25 cellular contexts compared by ENCODE assay signal in genomic region chr7:66142996-66143395, GRCh38. TPM values are rescaled to one million over a fixed set of nuclear protein-coding genes. Genes with fewer than 3 reads are reported as not detected.
A peak's percentile ranks its signal among the peaks of the same experiment; 100 is the strongest.
DNase-seq lines count a peak whose midpoint lies in the region; ATAC-seq and TF ChIP-seq lines count a peak whose summit lies in the region.
"Had no signal": no experiment of that assay in that cellular context is flagged by ENCODE, and none has a peak within 500 bp of the region (broad histone marks: within the 10 kb centered on the region; RNA-seq: fewer than 3 reads in every experiment).

No MANE protein-coding gene starts in this region.

- H3K27me3 ChIP-seq in body of pancreas (no peaks in the 10 kb centered on the region), right cardiac atrium (ENCODE audit: control insufficient read depth, insufficient read depth) (no peaks in the 10 kb centered on the region)
- H3K27me3 ChIP-seq: stomach, uterus had no signal

- H3K9me3 ChIP-seq in body of pancreas (no peaks in the 10 kb centered on the region), right cardiac atrium (ENCODE audit: control insufficient read depth, low read length) (no peaks in the 10 kb centered on the region)
- H3K9me3 ChIP-seq: A549, HAP-1, SK-N-SH, stomach, uterus had no signal

- H3K36me3 Mint-ChIP-seq in activated naive CD8-positive, alpha-beta T cell treated with anti-CD3 and anti-CD28 coated beads, Interleukin-2, amount 10 ng/mL, durations not matched to agents 7 days and 5 days = peaks cover 32% of the 10 kb centered on the region
- peaks cover 72% of the 10 kb centered on the region for H3K36me3 Mint-ChIP-seq in activated naive CD8-positive, alpha-beta T cell treated with anti-CD3 and anti-CD28 coated beads, Interleukin-2, amount 50 U/mL, for 24 hours (ENCODE audit: low read depth)

- H3K9me3 Mint-ChIP-seq in activated naive CD8-positive, alpha-beta T cell treated with anti-CD3 and anti-CD28 coated beads, Interleukin-2, amount 10 ng/mL, durations not matched to agents 7 days and 5 days = no peaks in the 10 kb centered on the region
- no peaks in the 10 kb centered on the region for H3K9me3 Mint-ChIP-seq in activated naive CD8-positive, alpha-beta T cell treated with anti-CD3 and anti-CD28 coated beads, Interleukin-2, amount 50 U/mL, for 24 hours
- H3K9me3 Mint-ChIP-seq: activated naive CD8-positive, alpha-beta T cell treated with anti-CD3 and anti-CD28 coated beads for 36 hours; neural crest cell had no signal

- DNase-seq in activated naive CD8-positive, alpha-beta T cell treated with anti-CD3 and anti-CD28 coated beads, Interleukin-2, amount 10 ng/mL, durations not matched to agents 7 days and 5 days = no peak
- DNase-seq in activated naive CD8-positive, alpha-beta T cell treated with anti-CD3 and anti-CD28 coated beads, Interleukin-2, amount 50 U/mL, for 24 hours = no peak
- DNase-seq in body of pancreas (peak in 3 of 4 donors; percentile 34 to 41 (median 38)), right cardiac atrium (no peak), COLO668 (lab: John Stamatoyannopoulos, UW; ENCODE audit: unreplicated experiment) (no peak)
- no peak for DNase-seq in stimulated activated naive CD4-positive, alpha-beta T cell treated with Interleukin-2 at 50 U/mL for 16 hours (lab: John Stamatoyannopoulos, UW)
- DNase-seq: activated CD4-positive, alpha-beta T cell treated with anti-CD3 and anti-CD28 coated beads, Interleukin-2, amount 50 U/mL, for 4 hours; activated naive CD8-positive, alpha-beta T cell treated with anti-CD3 and anti-CD28 coated beads for 36 hours; activated T-cell treated with anti-CD3 and anti-CD28 coated beads for 4 hours; C1 segment of cervical spinal cord; caudate nucleus; DMS79 treated with DMSO at 0.1 percent for 48 hours; effector memory CD4-positive, alpha-beta T cell; foreskin fibroblast; Karpas-422; NCI-H748 treated with DMSO at 0.1 percent for 48 hours; PC-3; SK-N-SH; stomach; uterus had no signal

- TF ChIP-seq CTCF in body of pancreas (IDR thresholded peaks at IDR 0.05) = peak in 3 of 7 experiments; percentile 4 to 12 (median 11)

- H3K4me1 Mint-ChIP-seq in activated naive CD8-positive, alpha-beta T cell treated with anti-CD3 and anti-CD28 coated beads, Interleukin-2, amount 10 ng/mL, durations not matched to agents 7 days and 5 days = peaks cover 3% of the 10 kb centered on the region
- peaks cover 14% of the 10 kb centered on the region for H3K4me1 Mint-ChIP-seq in activated naive CD8-positive, alpha-beta T cell treated with anti-CD3 and anti-CD28 coated beads, Interleukin-2, amount 50 U/mL, for 24 hours

- POLR2A ChIA-PET in activated naive CD8-positive, alpha-beta T cell treated with anti-CD3 and anti-CD28 coated beads, Interleukin-2, amount 10 ng/mL, durations not matched to agents 7 days and 5 days (lab: Charles Lee) = no interaction called here

- intact Hi-C loops in body of pancreas (cut with DNase I) (no loop called here), right cardiac atrium (cut with DNase I) (no loop called here)

- peaks cover 44% of the 10 kb centered on the region for H3K4me1 ChIP-seq in body of pancreas
- peaks cover 3% of the 10 kb centered on the region for H3K4me1 ChIP-seq in right cardiac atrium (ENCODE audit: control insufficient read depth, insufficient read depth, low read length)
- H3K4me1 ChIP-seq: uterus had no signal

- no peak for TF ChIP-seq POLR2A in body of pancreas (IDR thresholded peaks at IDR 0.05)

- H3K4me3 ChIP-seq in body of pancreas (no peak overlapping the region), right cardiac atrium (ENCODE audit: low read length) (no peak overlapping the region), skin epidermis (no peak overlapping the region)
- H3K4me3 ChIP-seq: A549, HAP-1, stomach, uterus had no signal

- 49 to 55% methylated on average over 5 of the region's 5 CpGs for WGBS in body of pancreas, 2 donors
- 62% methylated on average over 5 of the region's 5 CpGs for WGBS in right cardiac atrium

- peak overlapping the region; percentile 52 for H3K27ac Mint-ChIP-seq in activated naive CD8-positive, alpha-beta T cell treated with anti-CD3 and anti-CD28 coated beads, Interleukin-2, amount 10 ng/mL, durations not matched to agents 7 days and 5 days
- H3K27ac Mint-ChIP-seq in activated naive CD8-positive, alpha-beta T cell treated with anti-CD3 and anti-CD28 coated beads, Interleukin-2, amount 50 U/mL, for 24 hours = no peak overlapping the region
- H3K27ac Mint-ChIP-seq: activated naive CD8-positive, alpha-beta T cell treated with anti-CD3 and anti-CD28 coated beads for 36 hours had no signal

- no peaks in the 10 kb centered on the region for H3K27me3 Mint-ChIP-seq in activated naive CD8-positive, alpha-beta T cell treated with anti-CD3 and anti-CD28 coated beads, Interleukin-2, amount 10 ng/mL, durations not matched to agents 7 days and 5 days
- H3K27me3 Mint-ChIP-seq in activated naive CD8-positive, alpha-beta T cell treated with anti-CD3 and anti-CD28 coated beads, Interleukin-2, amount 50 U/mL, for 24 hours = no peaks in the 10 kb centered on the region
- H3K27me3 Mint-ChIP-seq: activated naive CD8-positive, alpha-beta T cell treated with anti-CD3 and anti-CD28 coated beads for 36 hours had no signal

- H3K4me3 Mint-ChIP-seq in activated naive CD8-positive, alpha-beta T cell treated with anti-CD3 and anti-CD28 coated beads, Interleukin-2, amount 10 ng/mL, durations not matched to agents 7 days and 5 days = no peak overlapping the region
- H3K4me3 Mint-ChIP-seq in activated naive CD8-positive, alpha-beta T cell treated with anti-CD3 and anti-CD28 coated beads, Interleukin-2, amount 50 U/mL, for 24 hours = no peak overlapping the region
- H3K4me3 Mint-ChIP-seq: activated naive CD8-positive, alpha-beta T cell treated with anti-CD3 and anti-CD28 coated beads for 36 hours; neural crest cell had no signal

- peaks cover 0 to 2% of the 10 kb centered on the region in 2 donors for H3K36me3 ChIP-seq in body of pancreas (replicated peaks in 1 of 2; ENCODE audit: insufficient read depth in 1 of 2, low read depth in 2 of 2)
- H3K36me3 ChIP-seq: uterus had no signal

- no peak for ATAC-seq in activated naive CD8-positive, alpha-beta T cell treated with anti-CD3 and anti-CD28 coated beads, Interleukin-2, amount 10 ng/mL, durations not matched to agents 7 days and 5 days (ENCODE audit: low read depth)
- ATAC-seq in activated naive CD8-positive, alpha-beta T cell treated with anti-CD3 and anti-CD28 coated beads, Interleukin-2, amount 50 U/mL, for 24 hours = no peak
- ATAC-seq in body of pancreas = peak; percentile 76
- peak in 1 of 2 donors; percentile 10 for ATAC-seq in right cardiac atrium
- no peak for ATAC-seq in GM21619 (IDR thresholded peaks at IDR 0.05; ENCODE audit: unreplicated experiment)
- ATAC-seq: A549, PC-3 had no signal

- H3K27ac ChIP-seq in body of pancreas (peak overlapping the region; percentile 4 to 56 (median 21)), right cardiac atrium (ENCODE audit: low read length) (peak overlapping the region; percentile 63), skin epidermis (peak overlapping the region in 12 of 21 experiments; percentile 4 to 64 (median 42))
- H3K27ac ChIP-seq: A549, uterus had no signal

RNA-seq across cellular contexts. Expression of gene CRCP, which starts 28.3 kb away (rescaled TPM):
- total RNA-seq in activated naive CD8-positive, alpha-beta T cell treated with anti-CD3 and anti-CD28 coated beads, Interleukin-2, amount 10 ng/mL, durations not matched to agents 7 days and 5 days = 10 to 100 TPM; 30.2 to 31.5 TPM
- total RNA-seq in body of pancreas (10 to 100 TPM; 17.4 to 19.1 TPM), right cardiac atrium (10 to 100 TPM; 28.3 to 31.5 (median 28.9) TPM)
- polyA plus RNA-seq in right cardiac atrium = 18.7 TPM

Comparison
In these comparisons a context has a peak if more than half of its experiments do, and no peak if none do; other contexts are left out.
1. DNase-seq: peak in body of pancreas (3 of 4); none in activated naive CD8-positive, alpha-beta T cell treated with anti-CD3 and anti-CD28 coated beads, Interleukin-2, amount 10 ng/mL, durations not matched to agents 7 days and 5 days (single experiment), activated naive CD8-positive, alpha-beta T cell treated with anti-CD3 and anti-CD28 coated beads, Interleukin-2, amount 50 U/mL, for 24 hours (single experiment), right cardiac atrium (0 of 3), COLO668 (single experiment) and stimulated activated naive CD4-positive, alpha-beta T cell treated with Interleukin-2 at 50 U/mL for 16 hours (single experiment).
2. Peak in every context shown above with its lines, with median percentiles within 50 percentile points of each other: H3K27ac ChIP-seq.